In the genomic region with DNA sequence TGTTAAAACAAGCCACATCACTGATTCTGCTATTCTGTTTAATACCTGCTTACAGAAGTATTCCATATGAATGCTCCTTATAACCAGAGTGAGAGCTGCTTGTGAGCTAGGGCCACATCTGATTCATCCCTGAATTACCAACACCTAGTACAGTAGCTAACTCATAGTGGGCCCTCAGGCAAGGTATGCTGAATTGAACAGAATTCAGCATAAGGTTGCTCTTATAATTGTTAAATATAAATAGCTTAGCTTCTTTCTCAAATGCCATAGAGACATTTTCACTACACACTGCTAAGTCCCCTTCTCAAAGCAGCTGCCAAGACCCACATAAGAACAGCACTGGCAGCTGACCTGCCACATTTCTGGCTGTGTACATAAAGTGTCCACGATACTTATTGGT, we compare ENCODE assay signal across 8 cellular contexts. TPM values are rescaled to one million over a fixed set of nuclear protein-coding genes. Genes with fewer than 3 reads are reported as not detected.
"Had no signal": no experiment of that assay in that cellular context is flagged by ENCODE, and none has a peak within 500 bp of the region (broad histone marks: within the 10 kb centered on the region; RNA-seq: fewer than 3 reads in every experiment).

No MANE protein-coding gene starts in this region.

- H2AFZ ChIP-seq: GM23248 had no signal

- H3K9me3 ChIP-seq: HAP-1 had no signal

- H3K4me1 ChIP-seq: HAP-1 had no signal

- H3K4me3 ChIP-seq: GM23248, HAP-1, K562 had no signal

- H3K27ac ChIP-seq: GM23248 had no signal

- ATAC-seq: HCT116, K562 had no signal

- DNase-seq: GM23248, GOT3, H7, IMR-90 had no signal

- H3K9ac ChIP-seq: GM23248 had no signal

RNA-seq across cellular contexts. Expression of gene MCF2, which starts 27.0 kb away (rescaled TPM):
- total RNA-seq: GM23248, HT-29, IMR-90 had no signal
